22 cellular contexts compared by ENCODE assay signal in the genomic region with DNA sequence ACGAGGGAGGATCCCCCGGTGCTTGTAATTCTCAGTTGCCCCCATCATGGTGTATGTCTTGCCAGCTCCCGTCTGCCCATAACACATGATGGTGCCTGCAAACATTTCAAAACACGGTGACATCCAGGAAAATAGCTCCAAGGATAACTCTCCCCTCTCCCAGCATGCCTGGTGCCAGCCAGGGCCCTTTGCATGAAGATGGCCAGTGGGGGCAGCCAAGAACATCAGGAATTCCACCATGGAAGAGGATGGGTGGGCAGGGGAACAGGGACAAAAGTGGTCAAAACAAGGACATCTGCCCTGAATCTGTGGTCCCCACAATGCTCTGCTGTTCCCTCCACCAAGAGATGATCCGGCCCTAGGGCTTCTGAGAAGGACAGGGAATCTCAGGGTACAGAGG. TPM values are rescaled to one million over a fixed set of nuclear protein-coding genes. Genes with fewer than 3 reads are reported as not detected.
DNase-seq lines count a peak whose midpoint lies in the region; ATAC-seq, FAIRE-seq and TF ChIP-seq lines count a peak whose summit lies in the region.
"Had no signal": no experiment of that assay in that cellular context is flagged by ENCODE, and none has a peak within 500 bp of the region (broad histone marks: within the 10 kb centered on the region; RNA-seq: fewer than 3 reads in every experiment).

No MANE protein-coding gene starts in this region.

- POLR2A ChIA-PET in HepG2 (lab: Yijun Ruan, JAX): no interaction called here

- H3K4me2 ChIP-seq in HepG2 (ENCODE audit: low read depth, low read length): no peak overlapping the region

- no TSS peak for BruUV-seq in HepG2 (replicated peaks; lab: Mats Ljungman, UMichigan)

- no peak overlapping the region for H2AFZ ChIP-seq in HepG2 (ENCODE audit: low read length)

- no peak overlapping the region for H3K27ac ChIP-seq in HepG2 (ENCODE audit: extremely low read length, insufficient read depth, low read length)
- H3K27ac ChIP-seq in right lobe of liver: no peak overlapping the region

- no peak for DNase-seq in HepG2 (ENCODE audit: low spot score)
- DNase-seq in right lobe of liver: no peak
- no peak for DNase-seq in choroid plexus epithelial cell (ENCODE audit: low read depth)
- DNase-seq in iPS-NIHi11 (ENCODE audit: low spot score): peak; percentile 43
- DNase-seq in MG63: no peak
- no peak for DNase-seq in activated CD8-positive, alpha-beta memory T cell treated with anti-CD3 and anti-CD28 coated beads, Interleukin-2, amount 50 U/mL, for 4 hours
- DNase-seq in DMS79 (lab: John Stamatoyannopoulos, UW): no peak
- no peak for DNase-seq in NCI-H187 (lab: John Stamatoyannopoulos, UW)
- DNase-seq: Caco-2; CD4-positive, alpha-beta T cell; GDM1; KBM-7; NCI-H1105 treated with DMSO at 0.1 percent for 48 hours; NCI-H1694 treated with DMSO at 0.1 percent for 48 hours; NCI-H2227 treated with DMSO at 0.1 percent for 48 hours; NCI-H510A treated with DMSO at 0.1 percent for 48 hours; NCI-H82; OCI-M1; Right ventricle myocardium superior had no signal

- no peaks in the 10 kb centered on the region for H3K79me2 ChIP-seq in HepG2 (ENCODE audit: insufficient read depth, low read length)

- in situ Hi-C loops in HepG2 (cut with HindIII; ENCODE audit: extremely low pct_ligation_motif_present, low pct_unique_long_range_greater_than_20kb): no loop called here

- H3K9ac ChIP-seq in HepG2 (ENCODE audit: insufficient read depth, low read depth, low read length): no peak overlapping the region

- peak; percentile 78 for ATAC-seq in HepG2
- no peak for ATAC-seq in right lobe of liver

- H3K27me3 ChIP-seq in HepG2 (ENCODE audit: control insufficient read depth in 1 of 2, insufficient read depth in 2 of 2, low read length in 2 of 2) (no peaks in the 10 kb centered on the region), right lobe of liver (no peaks in the 10 kb centered on the region), MG63 (no peaks in the 10 kb centered on the region)

- CTCF ChIA-PET in HepG2 (lab: Yijun Ruan, JAX; ENCODE audit: low intra/inter-chr PET ratio, low total read pairs): no interaction called here

- intact Hi-C loops in HepG2 (cut with micrococcal nuclease; ENCODE audit: unreplicated experiment) (no loop called here), right lobe of liver (cut with DNase I) (no loop called here)

- H3K9me3 ChIP-seq in HepG2 (ENCODE audit: low read length) (no peaks in the 10 kb centered on the region), right lobe of liver (no peaks in the 10 kb centered on the region), MG63 (no peaks in the 10 kb centered on the region)
- H3K9me3 ChIP-seq: Caco-2, HAP-1 had no signal

- TF ChIP-seq RAD21 in HepG2 (CRISPR knock-in tag; IDR thresholded peaks at IDR 0.05): no peak

- no peak for FAIRE-seq in HepG2 (lab: Jason Lieb, UNC)
- FAIRE-seq: A204.1, GM19239 had no signal

- no peaks in the 10 kb centered on the region for H3K4me1 ChIP-seq in HepG2 (ENCODE audit: insufficient read depth, low read length)
- no peaks in the 10 kb centered on the region for H3K4me1 ChIP-seq in right lobe of liver
- H3K4me1 ChIP-seq: Caco-2, HAP-1 had no signal

- no peak for TF ChIP-seq POLR2A in HepG2 (IDR thresholded peaks at IDR 0.05; ENCODE audit: insufficient read depth in 1 of 2, low read depth in 2 of 2, low read length in 2 of 2)
- no peak for TF ChIP-seq POLR2A in right lobe of liver (IDR thresholded peaks at IDR 0.05)

- 80% methylated on average over 5 of the region's 5 CpGs for WGBS in HepG2 (ENCODE audit: low lambda C conversion rate)
- WGBS in right lobe of liver (ENCODE audit: insufficient coverage, low coverage, low lambda C conversion rate, missing lambda C conversion rate): 89% methylated on average over 3 of the region's 5 CpGs

- TF ChIP-seq EP300 in HepG2 (IDR thresholded peaks at IDR 0.05; ENCODE audit: low read depth in 2 of 2, low read length in 2 of 2) (no peak), HepG2 (CRISPR knock-in tag; IDR thresholded peaks at IDR 0.05; ENCODE audit: borderline replicate concordance) (no peak)

- H3K4me3 ChIP-seq in HepG2 (replicated peaks in 1 of 3; ENCODE audit: insufficient read depth in 1 of 3, low read depth in 2 of 3, low read length in 3 of 3): no peak overlapping the region
- no peak overlapping the region for H3K4me3 ChIP-seq in right lobe of liver
- H3K4me3 ChIP-seq in choroid plexus epithelial cell (ENCODE audit: low read depth, low read length): no peak overlapping the region
- no peak overlapping the region for H3K4me3 ChIP-seq in MG63
- H3K4me3 ChIP-seq: HAP-1 had no signal

- no peaks in the 10 kb centered on the region for H4K20me1 ChIP-seq in HepG2 (ENCODE audit: insufficient read depth, low read length)

- 0 out of 5 replicates have a peak, but pooled peaks cover 0 to 2% of the 10 kb centered on the region in 2 experiments for H3K36me3 ChIP-seq in HepG2 (replicated peaks in 1 of 2; ENCODE audit: control insufficient read depth in 1 of 2, insufficient read depth in 2 of 2, low read length in 2 of 2)
- H3K36me3 ChIP-seq in right lobe of liver: no peaks in the 10 kb centered on the region
- H3K36me3 ChIP-seq in MG63: no peaks in the 10 kb centered on the region
- H3K36me3 ChIP-seq: HAP-1 had no signal

- no peak for TF ChIP-seq CTCF in HepG2 (CRISPR knock-in tag; IDR thresholded peaks at IDR 0.05)
- TF ChIP-seq CTCF in right lobe of liver (IDR thresholded peaks at IDR 0.05): no peak
- peak; percentile 10 for TF ChIP-seq CTCF in choroid plexus epithelial cell (conservative IDR thresholded peaks at IDR 0.05; ENCODE audit: low read depth, low read length)

TF ChIP-seq in HepG2, 621 proteins besides CTCF, POLR2A, EP300 and RAD21 (continues in another document):
- TF ChIP-seq SNAI1 (CRISPR knock-in tag; IDR thresholded peaks at IDR 0.05; ENCODE audit: borderline replicate concordance) (no peak), SMYD3 (CRISPR knock-in tag; IDR thresholded peaks at IDR 0.05) (no peak)

RNA-seq across cellular contexts. Expression of gene KIF9, which starts 9.0 kb away (rescaled TPM):
- total RNA-seq in HepG2 (2016; rRNA removed; fragmentation: Illumina TruSeq; extraction: Trizol) (16.9 and 18.8 TPM in 2 replicates), right lobe of liver (1 to 10 TPM; 2.1 to 4.7 (median 3.2) TPM)
- 10.9 and 16.9 TPM in 2 replicates for total RNA-seq in HepG2 (2016; cell fraction: cytosol; rRNA removed; fragmentation: Illumina TruSeq; extraction: Trizol; ENCODE audit: low read depth)
- 15.3 and 20.4 TPM in 2 replicates for total RNA-seq in HepG2 (2016; cell fraction: insoluble cytoplasmic fraction; rRNA removed; fragmentation: Illumina TruSeq; extraction: Trizol)
- 19.3 and 19.6 TPM in 2 replicates for total RNA-seq in HepG2 (2016; cell fraction: membrane; rRNA removed; fragmentation: Illumina TruSeq; extraction: Trizol)
- 6.5 and 8.7 TPM in 2 replicates for total RNA-seq in HepG2 (2016; cell fraction: nucleus; rRNA removed; fragmentation: Illumina TruSeq; extraction: Trizol)
- 4.3 and 5.1 TPM in 2 replicates for polyA plus RNA-seq in HepG2 (2011; rRNA removed)
- 4.9 and 6.2 TPM in 2 replicates for polyA plus RNA-seq in HepG2 (2011; cell fraction: cytosol; rRNA removed)
- 2.4 and 3.5 TPM in 2 replicates for polyA plus RNA-seq in HepG2 (2011; cell fraction: nucleus; rRNA removed)
- 6.2 and 9.4 TPM in 2 replicates for polyA plus RNA-seq in HepG2 (2012)
- 16.0 and 22.8 TPM in 2 replicates for polyA plus RNA-seq in HepG2 (2016; cell fraction: cytosol; fragmentation: Illumina TruSeq; extraction: Trizol; ENCODE audit: low read depth)
- polyA plus RNA-seq in HepG2 (2016; cell fraction: insoluble cytoplasmic fraction; fragmentation: Illumina TruSeq; extraction: Trizol; ENCODE audit: low read depth): 23.7 and 25.7 TPM in 2 replicates
- polyA plus RNA-seq in HepG2 (2016; cell fraction: membrane; fragmentation: Illumina TruSeq; extraction: Trizol; ENCODE audit: low read depth): 17.7 and 20.7 TPM in 2 replicates
- polyA plus RNA-seq in HepG2 (2016; cell fraction: nucleus; fragmentation: Illumina TruSeq; extraction: Trizol; ENCODE audit: insufficient read depth, low read depth): 8.4 and 11.9 TPM in 2 replicates
- 2.9 and 4.0 TPM in 2 replicates for polyA minus RNA-seq in HepG2 (2011; rRNA and poly(A)+ RNA removed; ENCODE audit: low replicate concordance)
- 2.3 and 4.0 TPM in 2 replicates for polyA minus RNA-seq in HepG2 (2011; cell fraction: cytosol; rRNA and poly(A)+ RNA removed)
- polyA minus RNA-seq in HepG2 (2011; cell fraction: nucleus; rRNA and poly(A)+ RNA removed): 6.1 and 6.7 TPM in 2 replicates
- total RNA-seq in MG63 (2014; rRNA removed; shearing (Covaris generic); ENCODE audit: low replicate concordance): 0.53 and 0.74 TPM in 2 replicates

RNA-seq across cellular contexts. Expression of gene KLHL18, which starts 9.2 kb away (rescaled TPM):
- 18.8 and 26.1 TPM in 2 replicates for total RNA-seq in HepG2 (2016; rRNA removed; fragmentation: Illumina TruSeq; extraction: Trizol)
- total RNA-seq in HepG2 (2016; cell fraction: cytosol; rRNA removed; fragmentation: Illumina TruSeq; extraction: Trizol; ENCODE audit: low read depth): 6.3 and 9.1 TPM in 2 replicates
- 21.7 and 22.2 TPM in 2 replicates for total RNA-seq in HepG2 (2016; cell fraction: insoluble cytoplasmic fraction; rRNA removed; fragmentation: Illumina TruSeq; extraction: Trizol)
- 12.0 and 13.5 TPM in 2 replicates for total RNA-seq in HepG2 (2016; cell fraction: membrane; rRNA removed; fragmentation: Illumina TruSeq; extraction: Trizol)
- 13.5 and 13.9 TPM in 2 replicates for total RNA-seq in HepG2 (2016; cell fraction: nucleus; rRNA removed; fragmentation: Illumina TruSeq; extraction: Trizol)
- polyA plus RNA-seq in HepG2 (2011; rRNA removed): 14.0 and 17.5 TPM in 2 replicates
- 18.8 and 22.7 TPM in 2 replicates for polyA plus RNA-seq in HepG2 (2011; cell fraction: cytosol; rRNA removed)
- 19.3 and 24.7 TPM in 2 replicates for polyA plus RNA-seq in HepG2 (2011; cell fraction: nucleus; rRNA removed)
- polyA plus RNA-seq in HepG2 (2012): 13.6 and 13.8 TPM in 2 replicates
- polyA plus RNA-seq in HepG2 (2016; cell fraction: cytosol; fragmentation: Illumina TruSeq; extraction: Trizol; ENCODE audit: low read depth): 14.1 and 15.0 TPM in 2 replicates
- polyA plus RNA-seq in HepG2 (2016; cell fraction: insoluble cytoplasmic fraction; fragmentation: Illumina TruSeq; extraction: Trizol; ENCODE audit: low read depth): 18.9 and 19.2 TPM in 2 replicates
- polyA plus RNA-seq in HepG2 (2016; cell fraction: membrane; fragmentation: Illumina TruSeq; extraction: Trizol; ENCODE audit: low read depth): 15.0 and 19.1 TPM in 2 replicates
- polyA plus RNA-seq in HepG2 (2016; cell fraction: nucleus; fragmentation: Illumina TruSeq; extraction: Trizol; ENCODE audit: insufficient read depth, low read depth): 24.2 and 25.9 TPM in 2 replicates
- 38.2 and 46.2 TPM in 2 replicates for polyA minus RNA-seq in HepG2 (2011; rRNA and poly(A)+ RNA removed; ENCODE audit: low replicate concordance)
- 6.6 and 13.3 TPM in 2 replicates for polyA minus RNA-seq in HepG2 (2011; cell fraction: cytosol; rRNA and poly(A)+ RNA removed)
- polyA minus RNA-seq in HepG2 (2011; cell fraction: nucleus; rRNA and poly(A)+ RNA removed): 15.7 and 24.3 TPM in 2 replicates
- total RNA-seq in right lobe of liver: 10 to 100 TPM in 1 of 6 experiments, 1 to 10 TPM in 5; 4.3 to 11.4 (median 8.1) TPM
- total RNA-seq in MG63 (2014; rRNA removed; shearing (Covaris generic); ENCODE audit: low replicate concordance): 21.0 and 30.4 TPM in 2 replicates
